23 cellular contexts compared by ENCODE assay signal in genomic region chr1:163399976-163400375, GRCh38.
DNase-seq lines count a peak whose midpoint lies in the region; ATAC-seq and TF ChIP-seq lines count a peak whose summit lies in the region.
"Had no signal": no experiment of that assay in that cellular context is flagged by ENCODE, and none has a peak within 500 bp of the region (broad histone marks: within the 10 kb centered on the region; RNA-seq: fewer than 3 reads in every experiment).

No MANE protein-coding gene starts in this region.

- no peak overlapping the region for H3K27ac ChIP-seq in mammary epithelial cell (ENCODE audit: insufficient read depth, low read depth, low read length)
- no peak overlapping the region for H3K27ac ChIP-seq in breast epithelium
- peak overlapping the region; percentile 32 for H3K27ac ChIP-seq in cingulate gyrus (ENCODE audit: low read depth, low read length)
- H3K27ac ChIP-seq in effector memory CD4-positive, alpha-beta T cell (ENCODE audit: insufficient read depth, low read length, poor library complexity, severe bottlenecking), result no peak overlapping the region
- no peak overlapping the region for H3K27ac ChIP-seq in foreskin keratinocyte
- H3K27ac ChIP-seq: 22Rv1, body of pancreas, epithelial cell of prostate had no signal

- H3K4me1 ChIP-seq in mammary epithelial cell (ENCODE audit: insufficient read depth, low read length), result no peaks in the 10 kb centered on the region
- no peaks in the 10 kb centered on the region for H3K4me1 ChIP-seq in breast epithelium
- H3K4me1 ChIP-seq in effector memory CD4-positive, alpha-beta T cell (ENCODE audit: control insufficient read depth, insufficient read depth, low read length, poor library complexity, severe bottlenecking), result no peaks in the 10 kb centered on the region
- no peaks in the 10 kb centered on the region for H3K4me1 ChIP-seq in foreskin keratinocyte
- H3K4me1 ChIP-seq: body of pancreas had no signal

- H3K36me3 ChIP-seq in mammary epithelial cell (ENCODE audit: insufficient read depth, low read length) (no peaks in the 10 kb centered on the region), breast epithelium (no peaks in the 10 kb centered on the region)
- no peaks in the 10 kb centered on the region for H3K36me3 ChIP-seq in effector memory CD4-positive, alpha-beta T cell (ENCODE audit: control insufficient read depth, insufficient read depth, low read length)

- CTCF ChIA-PET in mammary epithelial cell (lab: Charles Lee; ENCODE audit: low non-redundant PET), result no interaction called here

- no peak for ATAC-seq in foreskin keratinocyte
- ATAC-seq: activated CD4-positive, CD25-positive, alpha-beta regulatory T cell treated with anti-CD3 and anti-CD28 coated beads, Interleukin-2, amount 50 U/mL, for 24 hours; body of pancreas; HCT116 had no signal

- DNase-seq in mammary epithelial cell, result no peak
- no peak for DNase-seq in breast epithelium (ENCODE audit: low spot score in 2 of 2)
- DNase-seq in medulla oblongata (ENCODE audit: extremely low spot score), result peak; percentile 86
- no peak for DNase-seq in AML-193 (lab: John Stamatoyannopoulos, UW)
- no peak for DNase-seq in effector memory CD4-positive, alpha-beta T cell
- DNase-seq in HuH-7 (ENCODE audit: low spot score), result no peak
- no peak for DNase-seq in foreskin keratinocyte
- DNase-seq: activated CD8-positive, alpha-beta memory T cell treated with anti-CD3 and anti-CD28 coated beads for 24 hours; activated T-cell treated with anti-CD3 and anti-CD28 coated beads, Interleukin-2, amount 50 U/mL, for 48 hours; body of pancreas; foreskin fibroblast; naive B cell; NCI-H187; NCI-H510A treated with DMSO at 0.1 percent for 48 hours; stimulated activated CD4-positive, alpha-beta T cell treated with anti-CD3 and anti-CD28 coated beads, Interleukin-2, amount 100 ng/mL, for 24 hours; stimulated activated naive CD4-positive, alpha-beta T cell treated with Interleukin-2 at 50 U/mL for 16 hours; trophoblast cell had no signal

- intact Hi-C loops in mammary epithelial cell (cut with micrococcal nuclease) (no loop called here), breast epithelium (cut with DNase I; ENCODE audit: low total_unique reads) (loop anchor here (5.0 kb wide), 1 partner anchor 1093 kb away; no protein-coding TSS in a partner anchor)

- peak overlapping the region; percentile 50 for H2AFZ ChIP-seq in mammary epithelial cell (ENCODE audit: low read depth, low read length)

- in situ Hi-C loops in mammary epithelial cell (cut with MboI; ENCODE audit: low sequenced_read_pairs in 2 of 2), result loop anchor here (25.0 kb wide), 1 partner anchor 1662 kb away; no protein-coding TSS in a partner anchor

- no peak for TF ChIP-seq POLR2A in breast epithelium (IDR thresholded peaks at IDR 0.05)

- H3K4me2 ChIP-seq in mammary epithelial cell (ENCODE audit: insufficient read depth, low read depth, low read length), result no peak overlapping the region

- H3K9me3 ChIP-seq in mammary epithelial cell (replicated peaks; ENCODE audit: insufficient read depth, low read length), result no peaks in the 10 kb centered on the region
- H3K9me3 ChIP-seq in breast epithelium, result no peaks in the 10 kb centered on the region
- H3K9me3 ChIP-seq in effector memory CD4-positive, alpha-beta T cell (ENCODE audit: control insufficient read depth, low read length), result no peaks in the 10 kb centered on the region
- H3K9me3 ChIP-seq: body of pancreas had no signal

- BruUV-seq in mammary epithelial cell (replicated peaks; lab: Mats Ljungman, UMichigan), result no TSS peak

- no peaks in the 10 kb centered on the region for H3K79me2 ChIP-seq in mammary epithelial cell (ENCODE audit: insufficient read depth, low read length)

- dilution Hi-C loops in mammary epithelial cell (cut with HindIII; ENCODE audit: low sequenced_read_pairs), result no loop called here

- H3K4me3 ChIP-seq in mammary epithelial cell (replicated peaks in 1 of 3; ENCODE audit: insufficient read depth in 1 of 3, low read depth in 2 of 3, low read length in 3 of 3), result no peak overlapping the region
- H3K4me3 ChIP-seq in breast epithelium, result no peak overlapping the region
- H3K4me3 ChIP-seq in effector memory CD4-positive, alpha-beta T cell (ENCODE audit: insufficient read depth, low read depth, low read length, poor library complexity, severe bottlenecking), result no peak overlapping the region
- H3K4me3 ChIP-seq: body of pancreas, lung had no signal

- H3K27me3 ChIP-seq in mammary epithelial cell (ENCODE audit: insufficient read depth, low read length) (no peaks in the 10 kb centered on the region), breast epithelium (no peaks in the 10 kb centered on the region), foreskin keratinocyte (no peaks in the 10 kb centered on the region)
- H3K27me3 ChIP-seq in effector memory CD4-positive, alpha-beta T cell (replicated peaks; ENCODE audit: control insufficient read depth, insufficient read depth, low read length, poor library complexity, severe bottlenecking), result no peaks in the 10 kb centered on the region
- H3K27me3 ChIP-seq: body of pancreas had no signal

- no peak overlapping the region for H3K9ac ChIP-seq in mammary epithelial cell (ENCODE audit: insufficient read depth, low read length)

- WGBS in mammary epithelial cell (ENCODE audit: low coverage, missing lambda C conversion rate), result 14% methylated on average over 9 of the region's 9 CpGs

- no peaks in the 10 kb centered on the region for H4K20me1 ChIP-seq in mammary epithelial cell (ENCODE audit: insufficient read depth, low read length)

- TF ChIP-seq CTCF in mammary epithelial cell (conservative IDR thresholded peaks at IDR 0.05 in 1 of 2, IDR thresholded peaks at IDR 0.05 in 1 of 2; ENCODE audit: extremely low read depth in 1 of 2, insufficient read depth in 1 of 2, low read depth in 1 of 2, low read length in 2 of 2), result no peak
- no peak for TF ChIP-seq CTCF in breast epithelium (IDR thresholded peaks at IDR 0.05)
- no peak for TF ChIP-seq CTCF in foreskin keratinocyte (conservative IDR thresholded peaks at IDR 0.05)
